In genomic region chr2:31710121-31710520, GRCh38 we compare ENCODE assay signal across 34 cellular contexts.
"Had no signal": no experiment of that assay in that cellular context is flagged by ENCODE, and none has a peak within 500 bp of the region (broad histone marks: within the 10 kb centered on the region; RNA-seq: fewer than 3 reads in every experiment).

No MANE protein-coding gene starts in this region.

- H3K27me3 ChIP-seq: adrenal gland, body of pancreas, brain microvascular endothelial cell, breast epithelium had no signal

- H3K9me3 ChIP-seq: adrenal gland, body of pancreas had no signal

- FAIRE-seq: astrocyte, TTC549 had no signal

- H3K27ac ChIP-seq: adrenal gland, body of pancreas, brain microvascular endothelial cell, breast epithelium, VCaP had no signal

- H3K4me3 ChIP-seq: adrenal gland, body of pancreas, breast epithelium had no signal

- ATAC-seq: activated CD8-positive, alpha-beta T cell treated with anti-CD3 and anti-CD28 coated beads for 36 hours; activated naive CD4-positive, alpha-beta T cell treated with anti-CD3 and anti-CD28 coated beads, Interleukin-2, amount 50 U/mL, for 72 hours; activated T-cell treated with anti-CD3 and anti-CD28 coated beads, Interleukin-2, amount 50 U/mL, for 4 hours; activated T-cell treated with anti-CD3 and anti-CD28 coated beads, Interleukin-2, amount 50 U/mL, for 72 hours; activated T-helper 17 cell treated with anti-CD3 and anti-CD28 coated beads, Interleukin-2, amount 50 U/mL, for 72 hours; body of pancreas had no signal

- DNase-seq: activated B cell treated with CpG ODN at 0.5 μM for 24 hours; activated CD4-positive, alpha-beta memory T cell treated with anti-CD3 and anti-CD28 coated beads for 36 hours; activated CD4-positive, alpha-beta T cell treated with anti-CD3 and anti-CD28 coated beads for 4 hours; activated CD4-positive, alpha-beta T cell treated with anti-CD3 and anti-CD28 coated beads, Interleukin-2, amount 10 ng/mL, durations not matched to agents 24 days and 14 days; activated CD4-positive, alpha-beta T cell treated with anti-CD3 and anti-CD28 coated beads, Interleukin-2, amount 50 U/mL, for 1 hour; activated CD4-positive, alpha-beta T cell treated with anti-CD3 and anti-CD28 coated beads, Interleukin-2, amount 50 U/mL, for 4 hours; activated CD4-positive, CD25-positive, alpha-beta regulatory T cell treated with anti-CD3 and anti-CD28 coated beads, Interleukin-2, amount 50 U/mL, for 72 hours; activated CD8-positive, alpha-beta memory T cell treated with anti-CD3 and anti-CD28 coated beads, Interleukin-2, amount 50 U/mL, for 4 hours; activated CD8-positive, alpha-beta T cell treated with anti-CD3 and anti-CD28 coated beads for 36 hours; activated effector memory CD4-positive, alpha-beta T cell treated with anti-CD3 and anti-CD28 coated beads, Interleukin-2, amount 50 U/mL, for 16 hours; activated gamma-delta T cell treated with Interleukin-2 at 50 U/mL for 16 hours; activated naive CD4-positive, alpha-beta T cell; activated naive CD4-positive, alpha-beta T cell treated with anti-CD3 and anti-CD28 coated beads for 36 hours; activated naive CD4-positive, alpha-beta T cell treated with anti-CD3 and anti-CD28 coated beads, Interleukin-2, amount 50 U/mL, for 16 hours; activated naive CD8-positive, alpha-beta T cell treated with anti-CD3 and anti-CD28 coated beads for 36 hours; activated T-cell treated with anti-CD3 and anti-CD28 coated beads for 4 hours; activated T-cell treated with anti-CD3 and anti-CD28 coated beads, Interleukin-2, amount 50 U/mL, for 1 hour; activated T-cell treated with anti-CD3 and anti-CD28 coated beads, Interleukin-2, amount 50 U/mL, for 4 hours; activated T-cell treated with anti-CD3 and anti-CD28 coated beads, Interleukin-2, amount 50 U/mL, for 72 hours; adrenal gland; amniotic stem cell; aorta; body of pancreas; brain microvascular endothelial cell; cerebellar nuclear complex; T-helper 1 cell; T-helper 2 cell; T-helper 9 cell had no signal

- H3K36me3 ChIP-seq: adrenal gland, brain microvascular endothelial cell, breast epithelium had no signal

- H3K4me1 ChIP-seq: adrenal gland, body of pancreas, breast epithelium had no signal
